In the genomic region with DNA sequence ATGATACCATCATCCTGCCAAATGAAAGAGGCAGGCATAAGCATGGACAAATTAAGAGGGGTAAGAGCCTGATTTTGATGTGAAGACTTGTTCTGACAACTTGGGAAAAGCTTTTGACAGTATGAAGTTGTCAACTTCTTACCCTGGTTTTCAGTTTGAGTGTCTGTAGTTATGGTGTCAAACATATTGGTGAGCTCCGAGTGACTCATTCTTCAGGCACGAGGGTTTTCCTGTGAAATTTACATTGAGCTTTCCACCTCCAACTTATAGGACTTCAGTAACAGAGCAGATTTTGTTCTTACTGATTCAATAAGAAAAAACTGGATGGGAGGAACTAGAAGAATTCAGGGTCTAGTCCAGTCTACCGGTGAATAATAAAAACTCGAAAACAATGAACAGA, we compare ENCODE assay signal across 13 cellular contexts. TPM values are rescaled to one million over a fixed set of nuclear protein-coding genes. Genes with fewer than 3 reads are reported as not detected.
DNase-seq lines count a peak whose midpoint lies in the region; FAIRE-seq and TF ChIP-seq lines count a peak whose summit lies in the region.
"Not testable (repeated sequence)": the region's sequence is repeated elsewhere in the genome, so short reads cannot be mapped to it uniquely, and the experiment has no call there.
"Had no signal": no experiment of that assay in that cellular context is flagged by ENCODE, and none has a peak within 500 bp of the region (broad histone marks: within the 10 kb centered on the region; RNA-seq: fewer than 3 reads in every experiment).

No MANE protein-coding gene starts in this region.

- not testable (repeated sequence) for H3K4me3 ChIP-seq in choroid plexus epithelial cell (ENCODE audit: low read depth, low read length); fibroblast of pulmonary artery (replicated peaks; ENCODE audit: low read depth, low read length); retinal pigment epithelial cell (ENCODE audit: low read length)

- FAIRE-seq in H54 (lab: Jason Lieb, UNC): peak; percentile 55

- not testable (repeated sequence) for H3K27ac ChIP-seq in RWPE1

- TF ChIP-seq CTCF in RWPE1 (conservative IDR thresholded peaks at IDR 0.05; ENCODE audit: low read depth); choroid plexus epithelial cell (conservative IDR thresholded peaks at IDR 0.05; ENCODE audit: low read depth, low read length); fibroblast of pulmonary artery (IDR thresholded peaks at IDR 0.05; ENCODE audit: low read length, missing control alignments); retinal pigment epithelial cell (conservative IDR thresholded peaks at IDR 0.05; ENCODE audit: low read depth, low read length): not testable (repeated sequence)

- DNase-seq in COLO829 (ENCODE audit: low spot score) (peak; percentile 7), M059J (ENCODE audit: low read depth) (peak; percentile 45), RWPE1 (ENCODE audit: low spot score) (peak; percentile 25), amniotic stem cell (lab: John Stamatoyannopoulos, UW) (peak; percentile 11), choroid plexus epithelial cell (ENCODE audit: low read depth) (peak; percentile 55), fibroblast of pulmonary artery (ENCODE audit: low read depth) (peak; percentile 6), retinal pigment epithelial cell (ENCODE audit: low read depth) (peak; percentile 28)
- not testable (repeated sequence) for DNase-seq in H54 (ENCODE audit: insufficient read length, low spot score)

- POLR2A ChIA-PET in RWPE1 (lab: Yijun Ruan, JAX; ENCODE audit: low non-redundant PET): not testable (repeated sequence)

- TF ChIP-seq POLR2A in H54 (IDR thresholded peaks at IDR 0.05; ENCODE audit: low read depth, low read length): not testable (repeated sequence)

- CTCF ChIA-PET in RWPE1 (lab: Yijun Ruan, JAX): not testable (repeated sequence)

RNA-seq across cellular contexts. Expression of a gene that starts 34.3 kb away (rescaled TPM):
- 1.9 TPM in 1 of 2 replicates, not detected in the other for total RNA-seq in M059J (2014; rRNA removed; shearing (Covaris generic))
- total RNA-seq: Calu3; CD8-positive, alpha-beta T cell; H4; HepG2; Right ventricle myocardium superior had no signal

RNA-seq across cellular contexts. Expression of a gene that starts 59.5 kb away (rescaled TPM):
- 0.64 and 0.84 TPM in 2 replicates for total RNA-seq in M059J (2014; rRNA removed; shearing (Covaris generic))
- total RNA-seq: Calu3; CD8-positive, alpha-beta T cell; HepG2; Right ventricle myocardium superior had no signal
